Comparison of ENCODE assay signal across 8 cellular contexts in genomic region chrX:81121513-81122363, GRCh38.
DNase-seq lines count a peak whose midpoint lies in the region; ATAC-seq, FAIRE-seq and TF ChIP-seq lines count a peak whose summit lies in the region.

No MANE protein-coding gene starts in this region.

- no peak overlapping the region for H4K12ac ChIP-seq in trophoblast cell (ENCODE audit: low read depth, low read length)

- in situ Hi-C loops in G401 (cut with HindIII; ENCODE audit: low sequenced_read_pairs) (no loop called here), transverse colon (cut with MboI; ENCODE audit: low pct_ligation_motif_present in 1 of 4, low pct_unique_long_range_greater_than_20kb in 1 of 4, low sequenced_read_pairs in 3 of 4) (no loop called here)

- no peak overlapping the region for H2AK5ac ChIP-seq in trophoblast cell (ENCODE audit: low read length)

- no peaks in the 10 kb centered on the region for H3K79me2 ChIP-seq in trophoblast cell (ENCODE audit: control insufficient read depth, insufficient read depth, low read length, poor library complexity)

- H3K14ac ChIP-seq in trophoblast cell (ENCODE audit: low read length) = no peak overlapping the region

- no peak overlapping the region for H2BK5ac ChIP-seq in trophoblast cell (ENCODE audit: low read depth, low read length, poor library complexity)

- no peak overlapping the region for H2AFZ ChIP-seq in trophoblast cell (ENCODE audit: insufficient read depth, low read length, poor library complexity)

- WGBS in heart right ventricle, 2 donors = 0% methylated on average over 34 of the region's 34 CpGs
- no CpG with 5 or more reads among the region's 34 CpGs for WGBS in trophoblast cell (ENCODE audit: extremely low coverage, insufficient coverage, insufficient read length)
- WGBS in transverse colon (ENCODE audit: low coverage in 1 of 2), 2 donors = 39% methylated on average over 34 of the region's 34 CpGs; no CpG with 5 or more reads in 1 of the 2 donors

- H3K9me3 ChIP-seq in adipocyte (ENCODE audit: control insufficient read depth, low read length) = no peaks in the 10 kb centered on the region
- H3K9me3 ChIP-seq in heart right ventricle = no peaks in the 10 kb centered on the region
- no peaks in the 10 kb centered on the region for H3K9me3 ChIP-seq in trophoblast cell (ENCODE audit: insufficient read depth, low read depth, low read length)
- H3K9me3 ChIP-seq in transverse colon = no peaks in the 10 kb centered on the region

- H4K8ac ChIP-seq in trophoblast cell (ENCODE audit: low read depth, low read length) = no peak overlapping the region

- peak; percentile 87 for FAIRE-seq in H54 (lab: Jason Lieb, UNC)

- peak; percentile 97 to 100 (median 100) for ATAC-seq in heart right ventricle

- H3K9ac ChIP-seq in adipocyte (ENCODE audit: low read length) (peak overlapping the region; percentile 75), trophoblast cell (ENCODE audit: low read length) (no peak overlapping the region)

- no peak for TF ChIP-seq CTCF in heart right ventricle (IDR thresholded peaks at IDR 0.05)
- TF ChIP-seq CTCF in transverse colon (IDR thresholded peaks at IDR 0.05) = no peak

- H3K4me3 ChIP-seq in adipocyte (ENCODE audit: low read length) = peak overlapping the region; percentile 88
- peak overlapping the region; percentile 37 to 69 (median 62) for H3K4me3 ChIP-seq in heart right ventricle
- peak overlapping the region; percentile 67 for H3K4me3 ChIP-seq in trophoblast cell (ENCODE audit: low read depth, low read length)
- peak overlapping the region; percentile 24 to 62 (median 44) for H3K4me3 ChIP-seq in transverse colon

- H3K4me1 ChIP-seq in adipocyte (ENCODE audit: control insufficient read depth, insufficient read depth, low read length) = peaks cover 5% of the 10 kb centered on the region
- peaks cover 0 to 7% (median 0%) of the 10 kb centered on the region in 9 donors for H3K4me1 ChIP-seq in heart right ventricle
- H3K4me1 ChIP-seq in trophoblast cell (ENCODE audit: control insufficient read depth in 1 of 2, insufficient read depth in 2 of 2, low read length in 2 of 2) = no peaks in the 10 kb centered on the region
- peaks cover 0 to 4% (median 0%) of the 10 kb centered on the region in 4 donors for H3K4me1 ChIP-seq in transverse colon

- no peak for TF ChIP-seq EP300 in transverse colon (IDR thresholded peaks at IDR 0.05; ENCODE audit: low read depth)

- no peak overlapping the region for H3K18ac ChIP-seq in trophoblast cell (ENCODE audit: low read length)

- DNase-seq in G401 (ENCODE audit: low spot score) (peak; percentile 61), H54 (ENCODE audit: insufficient read length, low spot score) (peak; percentile 53), LoVo (ENCODE audit: low spot score) (peak; percentile 83), SW 1271 (lab: John Stamatoyannopoulos, UW) (peak; percentile 48 to 72), adipocyte (ENCODE audit: low read depth) (peak; percentile 92), heart right ventricle (peak; percentile 89 to 91), trophoblast cell (peak; percentile 49 to 68), transverse colon (peak; percentile 92)

- H2BK120ac ChIP-seq in trophoblast cell (ENCODE audit: insufficient read depth, low read length, poor library complexity) = no peak overlapping the region

- peak overlapping the region in 7 of 10 donors; percentile 13 to 58 (median 31) for H3K27ac ChIP-seq in heart right ventricle
- no peak overlapping the region for H3K27ac ChIP-seq in trophoblast cell (ENCODE audit: low read depth, low read length)
- H3K27ac ChIP-seq in transverse colon = peak overlapping the region; percentile 76 to 82 (median 78)

- H3K4me2 ChIP-seq in trophoblast cell (ENCODE audit: low read length) = peak overlapping the region; percentile 97

- no peak overlapping the region for H2BK12ac ChIP-seq in trophoblast cell (ENCODE audit: low read length)

- no peak overlapping the region for H3K23ac ChIP-seq in trophoblast cell (ENCODE audit: low read length)

- H3K79me1 ChIP-seq in trophoblast cell (ENCODE audit: low read length) = no peaks in the 10 kb centered on the region

- no peak overlapping the region for H3K4ac ChIP-seq in trophoblast cell (ENCODE audit: low read depth, low read length)

- intact Hi-C loops in heart right ventricle (cut with DNase I) (loop anchor here in 1 of 10 donors (5.0 kb wide), 1 partner anchor 314 kb away; the partner anchor contains the start of gene BRWD3), transverse colon (cut with DNase I; ENCODE audit: low total_unique reads) (no loop called here)

- TF ChIP-seq POLR2A in H54 (IDR thresholded peaks at IDR 0.05; ENCODE audit: low read depth, low read length) (no peak), transverse colon (IDR thresholded peaks at IDR 0.05) (peak; percentile 51)

- no peaks in the 10 kb centered on the region for H3K36me3 ChIP-seq in adipocyte (ENCODE audit: control insufficient read depth, insufficient read depth, low read length, severe bottlenecking)
- no peaks in the 10 kb centered on the region for H3K36me3 ChIP-seq in heart right ventricle
- no peaks in the 10 kb centered on the region for H3K36me3 ChIP-seq in trophoblast cell (ENCODE audit: control insufficient read depth in 1 of 2, insufficient read depth in 2 of 2, low read length in 2 of 2)
- H3K36me3 ChIP-seq in transverse colon = no peaks in the 10 kb centered on the region

- H3K27me3 ChIP-seq in adipocyte (replicated peaks; ENCODE audit: control insufficient read depth, insufficient read depth, low read length) (peaks cover 5% of the 10 kb centered on the region), heart right ventricle (peaks cover 0 to 60% (median 0%) of the 10 kb centered on the region in 7 donors), trophoblast cell (ENCODE audit: insufficient read depth, low read length) (no peaks in the 10 kb centered on the region), transverse colon (no peaks in the 10 kb centered on the region)

- H4K91ac ChIP-seq in trophoblast cell (ENCODE audit: low read depth, low read length) = no peak overlapping the region
